Comparison of ENCODE assay signal across 8 cellular contexts in genomic region chr5:76547242-76547890, GRCh38.
A peak's percentile ranks its signal among the peaks of the same experiment; 100 is the strongest.
DNase-seq lines count a peak whose midpoint lies in the region; ATAC-seq and TF ChIP-seq lines count a peak whose summit lies in the region.

No MANE protein-coding gene starts in this region.

- no peaks in the 10 kb centered on the region for H3K27me3 Mint-ChIP-seq in activated CD8-positive, alpha-beta T cell treated with anti-CD3 and anti-CD28 coated beads for 36 hours
- H3K27me3 Mint-ChIP-seq in immature natural killer cell (ENCODE audit: low read depth in 3 of 3) = peaks cover 0 to 13% (median 4%) of the 10 kb centered on the region in 3 donors

- intact Hi-C loops in A673 (cut with micrococcal nuclease; ENCODE audit: unreplicated experiment) = loop anchor here (10.0 kb wide), 2 partner anchors 293 to 473 kb away; no protein-coding TSS in a partner anchor
- intact Hi-C loops in activated CD8-positive, alpha-beta T cell treated with anti-CD3 and anti-CD28 coated beads for 36 hours (cut with micrococcal nuclease) = loop anchor here (10.0 kb wide), 1 partner anchor 1033 kb away; the partner anchor contains the start of genes CERT1 and POLK

- no peaks in the 10 kb centered on the region for H3K27me3 ChIP-seq in A673 (replicated peaks; ENCODE audit: insufficient read depth, low read depth, low read length, poor library complexity)

- POLR2A ChIA-PET in A673 (lab: Charles Lee; ENCODE audit: low non-redundant PET) = no interaction called here
- POLR2A ChIA-PET in activated CD8-positive, alpha-beta T cell treated with anti-CD3 and anti-CD28 coated beads for 36 hours (lab: Charles Lee) = interaction anchor here (0.6 to 1.7 kb wide), 3 partner anchors 141 to 209 kb away, joined by 3 to 25 read pairs (median 4); partner anchors contain the start of gene IQGAP2

- H3K27ac ChIP-seq in A673 (ENCODE audit: low read depth, low read length, poor library complexity, severe bottlenecking) = peak overlapping the region; percentile 65

- H3K4me3 Mint-ChIP-seq in activated CD8-positive, alpha-beta T cell treated with anti-CD3 and anti-CD28 coated beads for 36 hours = peak overlapping the region; percentile 59
- H3K4me3 Mint-ChIP-seq in immature natural killer cell = peak overlapping the region; percentile 64 to 84 (median 77)

- no peaks in the 10 kb centered on the region for H3K9me3 ChIP-seq in A673 (ENCODE audit: low read depth, low read length, poor library complexity, severe bottlenecking)

- no peaks in the 10 kb centered on the region for H3K36me3 Mint-ChIP-seq in activated CD8-positive, alpha-beta T cell treated with anti-CD3 and anti-CD28 coated beads for 36 hours (ENCODE audit: low read depth)
- no peaks in the 10 kb centered on the region for H3K36me3 Mint-ChIP-seq in immature natural killer cell

- peaks cover 40% of the 10 kb centered on the region for H3K4me1 ChIP-seq in A673 (ENCODE audit: insufficient read depth, low read length, poor library complexity, severe bottlenecking)

- no TSS peak for BruUV-seq in A673 (replicated peaks; lab: Mats Ljungman, UMichigan)

- ATAC-seq in GM19397 (IDR thresholded peaks at IDR 0.05; ENCODE audit: unreplicated experiment) (peak; percentile 54), HG03442 (IDR thresholded peaks at IDR 0.05; ENCODE audit: unreplicated experiment) (peak; percentile 55), SK-N-SH treated with all-trans-retinoic acid at 6 μM for 48 hours (no peak)
- ATAC-seq in activated CD8-positive, alpha-beta T cell treated with anti-CD3 and anti-CD28 coated beads for 36 hours = peak; percentile 77

- H3K9me3 Mint-ChIP-seq in activated CD8-positive, alpha-beta T cell treated with anti-CD3 and anti-CD28 coated beads for 36 hours = no peaks in the 10 kb centered on the region
- no peaks in the 10 kb centered on the region for H3K9me3 Mint-ChIP-seq in immature natural killer cell

- H3K4me3 ChIP-seq in A673 (ENCODE audit: low read depth, low read length, poor library complexity, severe bottlenecking) = peak overlapping the region; percentile 6

- no peaks in the 10 kb centered on the region for H3K36me3 ChIP-seq in A673 (ENCODE audit: insufficient read depth, low read length, poor library complexity, severe bottlenecking)

- CTCF ChIA-PET in A673 (lab: Charles Lee) = interaction anchor here (0.7 to 1.2 kb wide), 3 partner anchors 43 to 144 kb away, joined by 3 read pairs; no protein-coding TSS in a partner anchor
- CTCF ChIA-PET in activated CD8-positive, alpha-beta T cell treated with anti-CD3 and anti-CD28 coated beads for 36 hours (lab: Charles Lee) = interaction anchor here (0.7 to 4.0 kb wide), 7 partner anchors 36 to 291 kb away, joined by 3 to 45 read pairs (median 3); partner anchors contain the start of gene IQGAP2

- peaks cover 62% of the 10 kb centered on the region for H3K4me1 Mint-ChIP-seq in activated CD8-positive, alpha-beta T cell treated with anti-CD3 and anti-CD28 coated beads for 36 hours (ENCODE audit: low read depth)
- H3K4me1 Mint-ChIP-seq in immature natural killer cell = peaks cover 81 to 88% of the 10 kb centered on the region in 2 donors

- peak overlapping the region; percentile 85 for H3K27ac Mint-ChIP-seq in activated CD8-positive, alpha-beta T cell treated with anti-CD3 and anti-CD28 coated beads for 36 hours
- peak overlapping the region; percentile 96 to 98 (median 96) for H3K27ac Mint-ChIP-seq in immature natural killer cell

- peak; percentile 36 for DNase-seq in A673 (ENCODE audit: low spot score)
- DNase-seq in activated CD8-positive, alpha-beta T cell treated with anti-CD3 and anti-CD28 coated beads for 36 hours = peak; percentile 52
- DNase-seq in immature natural killer cell = peak; percentile 84 to 86 (median 85)
- no peak for DNase-seq in glomerular visceral epithelial cell (ENCODE audit: extremely low spot score)
- no peak for DNase-seq in HUDEP-2 (lab: John Stamatoyannopoulos, UW; ENCODE audit: unreplicated experiment in 76 of 76)

- TF ChIP-seq CTCF in A673 (conservative IDR thresholded peaks at IDR 0.05; ENCODE audit: low read depth, low read length) = no peak
- no peak for TF ChIP-seq CTCF in activated CD8-positive, alpha-beta T cell treated with anti-CD3 and anti-CD28 coated beads for 36 hours (IDR thresholded peaks at IDR 0.05)

TF ChIP-seq in SK-N-SH treated with all-trans-retinoic acid at 6 μM for 48 hours, 23 proteins besides CTCF, POLR2A, EP300 and RAD21:
- no peak for TF ChIP-seq ZC3H10 (CRISPR knock-in tag; IDR thresholded peaks at IDR 0.05)
- no peak for TF ChIP-seq ESRRG (CRISPR knock-in tag; IDR thresholded peaks at IDR 0.05)
- no peak for TF ChIP-seq ZNF565 (CRISPR knock-in tag; conservative IDR thresholded peaks at IDR 0.05; ENCODE audit: low read depth)
- TF ChIP-seq OSR1 (CRISPR knock-in tag; IDR thresholded peaks at IDR 0.05) = no peak
- TF ChIP-seq ISL1 (CRISPR knock-in tag; IDR thresholded peaks at IDR 0.05) = no peak
- no peak for TF ChIP-seq CSDC2 (CRISPR knock-in tag; IDR thresholded peaks at IDR 0.05)

Comparison
In these comparisons a context has a peak if more than half of its experiments do, and no peak if none do; other contexts are left out.
1. DNase-seq: peak in A673 (single experiment), activated CD8-positive, alpha-beta T cell treated with anti-CD3 and anti-CD28 coated beads for 36 hours (single experiment) and immature natural killer cell (3 of 3); none in glomerular visceral epithelial cell (single experiment) and HUDEP-2 (0 of 76).